Comparison of ENCODE assay signal across 8 cellular contexts in genomic region chr17:45428050-45428953, GRCh38. TPM values are rescaled to one million over a fixed set of nuclear protein-coding genes. Genes with fewer than 3 reads are reported as not detected.
A peak's percentile ranks its signal among the peaks of the same experiment; 100 is the strongest.
DNase-seq lines count a peak whose midpoint lies in the region; ATAC-seq, FAIRE-seq and TF ChIP-seq lines count a peak whose summit lies in the region.

No MANE protein-coding gene starts in this region.

- peak; percentile 70 to 90 for DNase-seq in Caco-2
- DNase-seq in MV-4-11 (lab: John Stamatoyannopoulos, UW): peak; percentile 86
- peak; percentile 67 for DNase-seq in SKM-1 (lab: John Stamatoyannopoulos, UW; ENCODE audit: unreplicated experiment)
- peak; percentile 81 for DNase-seq in activated naive CD4-positive, alpha-beta T cell treated with anti-CD3 and anti-CD28 coated beads, Interleukin-2, amount 50 U/mL, for 16 hours
- peak; percentile 55 to 89 (median 79) for DNase-seq in head of caudate nucleus
- peak; percentile 77 for DNase-seq in prostate gland (ENCODE audit: low spot score)
- peak; percentile 86 for DNase-seq in urothelium cell line (ENCODE audit: low spot score)

- H3K27me3 ChIP-seq in Caco-2 (replicated peaks; ENCODE audit: control insufficient read depth, insufficient read depth, low read length): no peaks in the 10 kb centered on the region
- no peaks in the 10 kb centered on the region for H3K27me3 ChIP-seq in prostate gland (replicated peaks; ENCODE audit: insufficient read depth)

- no TSS peak for BruUV-seq in Caco-2 (replicated peaks; lab: Mats Ljungman, UMichigan)

- H3K27ac Mint-ChIP-seq in Caco-2 (ENCODE audit: unreplicated experiment): peak overlapping the region; percentile 57

- H3K36me3 Mint-ChIP-seq in Caco-2 (ENCODE audit: insufficient read depth, unreplicated experiment): peaks cover 9% of the 10 kb centered on the region

- FAIRE-seq in urothelium cell line (lab: Jason Lieb, UNC): peak; percentile 83

- POLR2A ChIA-PET in Caco-2 (lab: Charles Lee): interaction anchor here (0.6 kb wide), 1 partner anchor 14 kb away, joined by 4 read pairs; no protein-coding TSS in a partner anchor

- 14% methylated on average over 34 of the region's 36 CpGs for WGBS in prostate gland

- H3K9me3 ChIP-seq in Caco-2 (no peaks in the 10 kb centered on the region), prostate gland (no peaks in the 10 kb centered on the region)

- H3K4me1 Mint-ChIP-seq in Caco-2 (ENCODE audit: low read depth, unreplicated experiment): peaks cover 22% of the 10 kb centered on the region

- peak; percentile 42 for ATAC-seq in GM21529 (IDR thresholded peaks at IDR 0.05; ENCODE audit: unreplicated experiment)

- TF ChIP-seq CTCF in Caco-2 (IDR thresholded peaks at IDR 0.05; ENCODE audit: insufficient read depth in 1 of 2, low read depth in 1 of 2, low read length in 1 of 2, severe bottlenecking in 1 of 2, unreplicated experiment in 1 of 2) (peak; percentile 93 to 99), prostate gland (IDR thresholded peaks at IDR 0.05) (peak; percentile 97 to 98 (median 98))

- H3K27me3 Mint-ChIP-seq in Caco-2 (ENCODE audit: insufficient read depth, unreplicated experiment): no peaks in the 10 kb centered on the region

- H3K4me1 ChIP-seq in Caco-2 (0 out of 2 replicates have a peak, but pooled peaks cover 7% of the 10 kb centered on the region), prostate gland (replicated peaks) (peaks cover 6% of the 10 kb centered on the region)

- peak overlapping the region; percentile 58 for H3K4me3 Mint-ChIP-seq in Caco-2 (ENCODE audit: unreplicated experiment)

- no peaks in the 10 kb centered on the region for H3K9me3 Mint-ChIP-seq in Caco-2 (ENCODE audit: unreplicated experiment)

- CTCF ChIA-PET in Caco-2 (lab: Charles Lee): interaction anchor here (0.6 to 1.8 kb wide), 8 partner anchors 12 to 533 kb away, joined by 3 to 6 read pairs (median 4); no protein-coding TSS in a partner anchor

- 0 out of 2 replicates have a peak overlapping the region, but pooled peaks have one; percentile 15 for H3K4me3 ChIP-seq in Caco-2 (ENCODE audit: low read depth, low read length)
- no peak overlapping the region for H3K4me3 ChIP-seq in prostate gland

- intact Hi-C loops in Caco-2 (cut with micrococcal nuclease; ENCODE audit: unreplicated experiment): loop anchor here (5.0 kb wide), 1 partner anchor 196 kb away; no protein-coding TSS in a partner anchor
- intact Hi-C loops in head of caudate nucleus (cut with DNase I): no loop called here
- intact Hi-C loops in prostate gland (cut with DNase I): no loop called here

- H3K36me3 ChIP-seq in Caco-2 (ENCODE audit: control insufficient read depth, insufficient read depth, low read length) (no peaks in the 10 kb centered on the region), prostate gland (no peaks in the 10 kb centered on the region)

- peak overlapping the region; percentile 69 to 74 for H3K27ac ChIP-seq in prostate gland

- TF ChIP-seq POLR2A in prostate gland (IDR thresholded peaks at IDR 0.05): no peak

RNA-seq across cellular contexts. Expression of gene ARHGAP27, which starts 4.4 kb away (rescaled TPM):
- total RNA-seq in Caco-2 (2022) (35.9 and 40.2 TPM in 2 replicates), prostate gland (10 to 100 TPM; 37.9 to 39.9 TPM)
